Comparison of ENCODE assay signal across 37 cellular contexts in genomic region chr19:55419089-55419488, GRCh38. TPM values are rescaled to one million over a fixed set of nuclear protein-coding genes. Genes with fewer than 3 reads are reported as not detected.
"Had no signal": no experiment of that assay in that cellular context is flagged by ENCODE, and none has a peak within 500 bp of the region (broad histone marks: within the 10 kb centered on the region; RNA-seq: fewer than 3 reads in every experiment).

No MANE protein-coding gene starts in this region.

- H3K4me3 ChIP-seq: ascending aorta, PC-9 had no signal

- H2AFZ ChIP-seq: PC-9 had no signal

- H3K27ac ChIP-seq: ascending aorta, PC-9, WERI-Rb-1 had no signal

- H3K4me2 ChIP-seq: PC-9 had no signal

- H3K4me1 ChIP-seq: ascending aorta had no signal

- H3K27me3 ChIP-seq: ascending aorta had no signal

- H3K36me3 ChIP-seq: ascending aorta, WERI-Rb-1 had no signal

- H3K9me3 Mint-ChIP-seq: activated CD8-positive, alpha-beta T cell treated with anti-CD3 and anti-CD28 coated beads for 36 hours; activated naive CD8-positive, alpha-beta T cell treated with anti-CD3 and anti-CD28 coated beads for 36 hours; activated T-cell treated with anti-CD3 and anti-CD28 coated beads, Interleukin-2, amount 50 U/mL, for 72 hours; activated T-helper 17 cell treated with anti-CD3 and anti-CD28 coated beads, Interleukin-2, amount 50 U/mL, for 72 hours had no signal

- H3K27me3 Mint-ChIP-seq: activated CD8-positive, alpha-beta T cell treated with anti-CD3 and anti-CD28 coated beads for 36 hours; activated T-helper 17 cell treated with anti-CD3 and anti-CD28 coated beads, Interleukin-2, amount 50 U/mL, for 72 hours had no signal

- H3K4me3 Mint-ChIP-seq: activated CD8-positive, alpha-beta T cell treated with anti-CD3 and anti-CD28 coated beads for 36 hours; activated naive CD8-positive, alpha-beta T cell treated with anti-CD3 and anti-CD28 coated beads for 36 hours; activated T-cell treated with anti-CD3 and anti-CD28 coated beads, Interleukin-2, amount 50 U/mL, for 72 hours; activated T-helper 17 cell treated with anti-CD3 and anti-CD28 coated beads, Interleukin-2, amount 50 U/mL, for 72 hours had no signal

- DNase-seq: activated CD4-positive, alpha-beta T cell treated with anti-CD3 and anti-CD28 coated beads for 1 hour; activated CD4-positive, alpha-beta T cell treated with anti-CD3 and anti-CD28 coated beads for 48 hours; activated CD4-positive, alpha-beta T cell treated with anti-CD3 and anti-CD28 coated beads, Interleukin-2, amount 50 U/mL, for 4 hours; activated CD4-positive, CD25-positive, alpha-beta regulatory T cell; activated CD8-positive, alpha-beta T cell treated with anti-CD3 and anti-CD28 coated beads for 36 hours; activated effector memory CD4-positive, alpha-beta T cell treated with anti-CD3 and anti-CD28 coated beads, Interleukin-2, amount 50 U/mL, for 16 hours; activated naive CD4-positive, alpha-beta T cell; activated naive CD4-positive, alpha-beta T cell treated with anti-CD3 and anti-CD28 coated beads, Interleukin-2, amount 50 U/mL, for 16 hours; activated naive CD8-positive, alpha-beta T cell treated with anti-CD3 and anti-CD28 coated beads for 36 hours; activated T-cell treated with anti-CD3 and anti-CD28 coated beads, Interleukin-2, amount 50 U/mL, for 1 hour; activated T-cell treated with anti-CD3 and anti-CD28 coated beads, Interleukin-2, amount 50 U/mL, for 72 hours; amniotic stem cell; cerebellar nuclear complex; NCI-H1092 treated with DMSO at 0.1 percent for 48 hours; NCI-H1417; NCI-H146; NCI-H187; NCI-H2029 treated with DMSO at 0.1 percent for 48 hours; NCI-H2107; NCI-H2171; NCI-H510A; NCI-H526; NCI-H748 treated with DMSO at 0.1 percent for 48 hours; NK-92 treated with Interleukin-12 subunit alpha and Interleukin-12 subunit beta, amount 100 ng/mL, for 24 hours; Right ventricle myocardium superior; T1000; WERI-Rb-1 had no signal

- H3K27ac Mint-ChIP-seq: activated CD8-positive, alpha-beta T cell treated with anti-CD3 and anti-CD28 coated beads for 36 hours; activated naive CD8-positive, alpha-beta T cell treated with anti-CD3 and anti-CD28 coated beads for 36 hours; activated T-cell treated with anti-CD3 and anti-CD28 coated beads, Interleukin-2, amount 50 U/mL, for 72 hours; activated T-helper 17 cell treated with anti-CD3 and anti-CD28 coated beads, Interleukin-2, amount 50 U/mL, for 72 hours had no signal

- FAIRE-seq: RCC 7860 had no signal

- H3K36me3 Mint-ChIP-seq: activated naive CD8-positive, alpha-beta T cell treated with anti-CD3 and anti-CD28 coated beads for 36 hours had no signal

- H3K9me3 ChIP-seq: ascending aorta had no signal

RNA-seq across cellular contexts. Expression of gene SHISA7, which starts 24.0 kb away (rescaled TPM):
- total RNA-seq: activated CD8-positive, alpha-beta memory T cell treated with anti-CD3 and anti-CD28 coated beads for 36 hours; activated CD8-positive, alpha-beta T cell treated with anti-CD3 and anti-CD28 coated beads for 36 hours; activated naive CD8-positive, alpha-beta T cell treated with anti-CD3 and anti-CD28 coated beads for 36 hours; cardiac septum; M059J; OCI-LY7; PC-9; Right ventricle myocardium superior; T-helper 1 cell treated with Interleukin-12 subunit alpha and Interleukin-12 subunit beta and Interleukin-4 antibody, amounts not matched to agents 30 ng/mL and 1 ng/mL, for 36 hours; T-helper 2 cell treated with Interferon-gamma antibody and Interleukin-4, amounts not matched to agents 100 ng/mL and 5 ng/mL, for 36 hours had no signal

RNA-seq across cellular contexts. Expression of gene TMEM238, which starts 35.0 kb away (rescaled TPM):
- total RNA-seq: ascending aorta had no signal
